8 cellular contexts compared by ENCODE assay signal in the genomic region with DNA sequence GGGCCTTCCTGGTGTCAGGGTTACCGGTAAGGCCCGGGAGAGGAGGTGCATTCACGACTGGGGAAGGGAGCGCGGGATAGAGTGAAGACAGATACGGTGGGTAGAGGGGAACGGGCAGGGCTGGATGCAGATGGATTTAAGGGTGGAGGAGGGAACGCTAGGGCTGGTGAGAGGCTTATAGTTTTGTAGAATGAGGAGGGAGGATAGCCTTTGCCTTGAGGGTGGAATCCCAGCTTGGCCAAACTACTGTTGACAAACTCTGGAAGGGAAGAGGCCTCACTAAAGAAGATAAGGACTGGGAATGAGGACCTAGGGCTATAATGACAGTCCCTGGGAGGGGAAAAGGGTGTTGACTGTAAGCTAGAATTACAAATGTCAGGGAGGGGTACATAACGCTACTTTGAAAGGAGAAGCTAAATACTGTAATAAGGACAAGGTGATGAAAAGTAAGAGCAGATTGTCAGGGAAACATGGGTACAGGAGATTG. TPM values are rescaled to one million over a fixed set of nuclear protein-coding genes. Genes with fewer than 3 reads are reported as not detected.
DNase-seq lines count a peak whose midpoint lies in the region; ATAC-seq lines count a peak whose summit lies in the region.

No MANE protein-coding gene starts in this region.

- no peak overlapping the region for H2AK5ac ChIP-seq in neuronal stem cell (ENCODE audit: low read depth, low read length)

- H2BK15ac ChIP-seq in neuronal stem cell (ENCODE audit: low read length), result no peak overlapping the region

- H3K27ac Mint-ChIP-seq in T-helper 1 cell treated with Interleukin-12 subunit alpha and Interleukin-12 subunit beta and Interleukin-4 antibody, amounts not matched to agents 30 μg/mL and 1 μg/mL, for 36 hours, result peak overlapping the region; percentile 74

- peaks cover 8% of the 10 kb centered on the region for H3K36me3 Mint-ChIP-seq in T-helper 1 cell treated with Interleukin-12 subunit alpha and Interleukin-12 subunit beta and Interleukin-4 antibody, amounts not matched to agents 30 μg/mL and 1 μg/mL, for 36 hours (ENCODE audit: low read depth)

- H3K4me3 ChIP-seq in SJCRH30, result peak overlapping the region; percentile 84
- H3K4me3 ChIP-seq in neuronal stem cell (ENCODE audit: low read length in 2 of 2), result peak overlapping the region; percentile 76 to 96

- H3K9me3 Mint-ChIP-seq in T-helper 1 cell treated with Interleukin-12 subunit alpha and Interleukin-12 subunit beta and Interleukin-4 antibody, amounts not matched to agents 30 μg/mL and 1 μg/mL, for 36 hours, result no peaks in the 10 kb centered on the region

- H3K36me3 ChIP-seq in SJCRH30 (no peaks in the 10 kb centered on the region), neuronal stem cell (replicated peaks in 1 of 2; ENCODE audit: control insufficient read depth in 2 of 2, insufficient read depth in 2 of 2, low read length in 2 of 2) (peaks cover 0 to 4% of the 10 kb centered on the region in 2 donors)

- H3K23ac ChIP-seq in neuronal stem cell (ENCODE audit: low read depth, low read length, poor library complexity), result peak overlapping the region; percentile 81

- peak overlapping the region; percentile 93 for H3K9ac ChIP-seq in neuronal stem cell (ENCODE audit: low read depth, low read length, poor library complexity)

- peak overlapping the region; percentile 98 for H2AFZ ChIP-seq in neuronal stem cell (ENCODE audit: low read length)

- no peak overlapping the region for H2BK12ac ChIP-seq in neuronal stem cell (ENCODE audit: low read length)

- peak overlapping the region; percentile 45 for H2BK5ac ChIP-seq in neuronal stem cell (ENCODE audit: low read length)

- peak; percentile 40 for ATAC-seq in esophagus mucosa

- H2BK120ac ChIP-seq in neuronal stem cell (ENCODE audit: low read depth, low read length), result no peak overlapping the region

- H3K4me2 ChIP-seq in neuronal stem cell (ENCODE audit: insufficient read depth, low read length, poor library complexity, severe bottlenecking), result peak overlapping the region; percentile 49

- H3K27ac ChIP-seq in SJCRH30 (peak overlapping the region; percentile 58), neuronal stem cell (replicated peaks; ENCODE audit: low read length) (peak overlapping the region; percentile 97)

- peak overlapping the region; percentile 93 for H3K4me3 Mint-ChIP-seq in T-helper 1 cell treated with Interleukin-12 subunit alpha and Interleukin-12 subunit beta and Interleukin-4 antibody, amounts not matched to agents 30 μg/mL and 1 μg/mL, for 36 hours

- H3K79me1 ChIP-seq in neuronal stem cell (ENCODE audit: low read depth, low read length), result no peaks in the 10 kb centered on the region

- peak overlapping the region; percentile 60 for H3K14ac ChIP-seq in neuronal stem cell (ENCODE audit: low read length)

- H4K8ac ChIP-seq in neuronal stem cell (ENCODE audit: low read depth, low read length), result no peak overlapping the region

- H3K4me1 Mint-ChIP-seq in T-helper 1 cell treated with Interleukin-12 subunit alpha and Interleukin-12 subunit beta and Interleukin-4 antibody, amounts not matched to agents 30 μg/mL and 1 μg/mL, for 36 hours (ENCODE audit: low read depth), result peaks cover 16% of the 10 kb centered on the region

- no CpG with 5 or more reads among the region's 9 CpGs for WGBS in neuronal stem cell (ENCODE audit: extremely low coverage in 2 of 2, insufficient read length in 2 of 2, insufficient replicate concordance in 1 of 2), 2 donors

- peaks cover 17% of the 10 kb centered on the region for H3K27me3 Mint-ChIP-seq in T-helper 1 cell treated with Interleukin-12 subunit alpha and Interleukin-12 subunit beta and Interleukin-4 antibody, amounts not matched to agents 30 μg/mL and 1 μg/mL, for 36 hours (ENCODE audit: low read depth)

- no peak overlapping the region for H3K4ac ChIP-seq in neuronal stem cell (ENCODE audit: low read length)

- H3K27me3 ChIP-seq in SJCRH30 (no peaks in the 10 kb centered on the region), neuronal stem cell (ENCODE audit: control insufficient read depth in 3 of 3, insufficient read depth in 3 of 3, low read depth in 1 of 3, low read length in 3 of 3) (peaks cover 0 to 2% (median 0%) of the 10 kb centered on the region in 3 experiments)

- no peaks in the 10 kb centered on the region for H3K9me3 ChIP-seq in SJCRH30 (replicated peaks)
- H3K9me3 ChIP-seq in neuronal stem cell (replicated peaks in 1 of 2; ENCODE audit: control insufficient read depth in 2 of 2, insufficient read depth in 1 of 2, low read depth in 1 of 2, low read length in 2 of 2), result no peaks in the 10 kb centered on the region

- H3K18ac ChIP-seq in neuronal stem cell (ENCODE audit: low read length), result peak overlapping the region; percentile 96

- H3K4me1 ChIP-seq in SJCRH30 (peaks cover 20% of the 10 kb centered on the region), neuronal stem cell (ENCODE audit: control insufficient read depth in 2 of 2, insufficient read depth in 1 of 2, low read depth in 1 of 2, low read length in 2 of 2) (peaks cover 1 to 4% of the 10 kb centered on the region in 2 donors)

- DNase-seq in T-helper 1 cell, result no peak
- DNase-seq in SJCRH30, result peak; percentile 68 to 74
- peak; percentile 11 for DNase-seq in neuronal stem cell (ENCODE audit: low spot score)
- DNase-seq in stimulated activated CD4-positive, alpha-beta T cell treated with anti-CD3 and anti-CD28 coated beads, Interleukin-2, amount 100 ng/mL, for 48 hours, result no peak
- DNase-seq in HPDE6-E6E7 (ENCODE audit: extremely low spot score), result no peak
- no peak for DNase-seq in activated CD4-positive, CD25-positive, alpha-beta regulatory T cell (lab: John Stamatoyannopoulos, UW)

- no peak overlapping the region for H4K91ac ChIP-seq in neuronal stem cell (ENCODE audit: low read depth, low read length, poor library complexity)

RNA-seq across cellular contexts. Expression of a gene that starts 0.7 kb away (rescaled TPM):
- total RNA-seq in SJCRH30 (2014; rRNA removed; shearing (Covaris generic)), result 42.5 and 45.4 TPM in 2 replicates
- 19.0 TPM for total RNA-seq in esophagus mucosa
- polyA plus RNA-seq in neuronal stem cell (2013, experiment 1 of 2), result 8.3 TPM
- polyA plus RNA-seq in neuronal stem cell (2013, experiment 2 of 2), result 8.2 TPM

Comparison
In these comparisons a context has a peak if more than half of its experiments do, and no peak if none do; other contexts are left out.
1. DNase-seq: peak in SJCRH30 (2 of 2) and neuronal stem cell (single experiment); none in T-helper 1 cell (0 of 5), stimulated activated CD4-positive, alpha-beta T cell treated with anti-CD3 and anti-CD28 coated beads, Interleukin-2, amount 100 ng/mL, for 48 hours (0 of 2), HPDE6-E6E7 (single experiment) and activated CD4-positive, CD25-positive, alpha-beta regulatory T cell (0 of 4).